Comparison of ENCODE assay signal across 8 cellular contexts in the genomic region with DNA sequence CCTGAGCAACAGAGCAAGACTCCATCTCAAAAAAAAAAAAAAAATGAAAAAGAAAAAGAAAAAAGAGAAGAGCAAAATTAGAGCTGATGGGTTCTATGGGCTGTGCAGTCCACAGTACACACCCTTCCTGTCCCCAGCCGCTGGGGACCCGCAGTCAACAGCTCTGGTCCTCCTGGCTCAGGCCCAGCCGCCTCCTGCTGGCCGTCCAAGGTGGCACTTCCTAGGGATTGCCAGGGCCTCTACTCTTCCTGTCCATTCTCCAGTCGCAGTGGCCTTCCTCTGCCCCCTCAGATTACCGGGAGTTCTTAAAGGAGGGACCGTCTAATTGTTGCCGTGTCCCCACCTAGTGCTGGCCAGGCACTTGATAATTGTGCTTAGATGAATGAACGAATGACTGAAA. TPM values are rescaled to one million over a fixed set of nuclear protein-coding genes. Genes with fewer than 3 reads are reported as not detected.
DNase-seq lines count a peak whose midpoint lies in the region; TF ChIP-seq lines count a peak whose summit lies in the region.
"Had no signal": no experiment of that assay in that cellular context is flagged by ENCODE, and none has a peak within 500 bp of the region (broad histone marks: within the 10 kb centered on the region; RNA-seq: fewer than 3 reads in every experiment).

No MANE protein-coding gene starts in this region.

- peaks cover 20% of the 10 kb centered on the region for H3K27me3 Mint-ChIP-seq in progenitor cell of endocrine pancreas

- no peaks in the 10 kb centered on the region for H3K36me3 Mint-ChIP-seq in progenitor cell of endocrine pancreas (ENCODE audit: insufficient read depth)

- H3K4me3 Mint-ChIP-seq in progenitor cell of endocrine pancreas (ENCODE audit: low read depth), result no peak overlapping the region

- TF ChIP-seq CTCF in GM12872 (IDR thresholded peaks at IDR 0.05; ENCODE audit: insufficient read depth, low read depth, low read length) (0 out of 3 replicates have a peak, but pooled peaks have one; percentile 19), coronary artery (IDR thresholded peaks at IDR 0.05) (peak; percentile 23), progenitor cell of endocrine pancreas (IDR thresholded peaks at IDR 0.05; ENCODE audit: unreplicated experiment) (peak; percentile 34)

- H3K27ac ChIP-seq in coronary artery, result no peak overlapping the region

- DNase-seq in NCI-H69 (lab: John Stamatoyannopoulos, UW) (peak; percentile 26), coronary artery (ENCODE audit: low spot score) (no peak), progenitor cell of endocrine pancreas (ENCODE audit: low spot score, unreplicated experiment) (no peak), LoVo (ENCODE audit: low spot score) (no peak), AG08396 (ENCODE audit: low spot score) (no peak)
- DNase-seq in stimulated activated CD4-positive, alpha-beta T cell treated with anti-CD3 and anti-CD28 coated beads, Interleukin-15, amount 100 ng/mL, for 24 hours, result no peak
- DNase-seq: T-helper 2 cell had no signal

- H3K27ac Mint-ChIP-seq in progenitor cell of endocrine pancreas, result no peak overlapping the region

- H3K9me3 Mint-ChIP-seq in progenitor cell of endocrine pancreas (ENCODE audit: low read depth), result no peaks in the 10 kb centered on the region

- no peak overlapping the region for H3K4me3 ChIP-seq in coronary artery

- H3K4me1 Mint-ChIP-seq in progenitor cell of endocrine pancreas (ENCODE audit: low read depth), result peaks cover 4% of the 10 kb centered on the region

RNA-seq across cellular contexts. Expression of gene TMEM242, which starts 41.7 kb away (rescaled TPM):
- total RNA-seq in progenitor cell of endocrine pancreas, result 11.5 and 12.4 TPM in 2 replicates
